3 cellular contexts compared by ENCODE assay signal in the genomic region with DNA sequence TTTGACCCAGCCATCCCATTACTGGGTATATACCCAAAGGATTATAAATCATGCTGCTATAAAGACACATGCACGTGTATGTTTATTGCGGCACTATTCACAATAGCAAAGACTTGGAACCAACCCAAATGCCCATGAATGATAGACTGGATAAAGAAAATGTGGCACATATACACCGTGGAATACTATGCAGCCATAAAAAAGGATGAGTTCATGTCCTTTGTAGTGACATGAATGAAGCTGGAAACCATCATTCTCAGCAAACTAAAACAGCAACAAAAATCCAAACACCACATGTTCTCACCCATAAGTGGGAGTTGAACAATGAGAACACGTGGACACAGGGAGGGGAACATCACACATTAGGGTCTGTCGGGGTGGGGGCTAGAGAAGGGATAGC.
DNase-seq lines count a peak whose midpoint lies in the region; ATAC-seq, FAIRE-seq and TF ChIP-seq lines count a peak whose summit lies in the region.
"Not testable (repeated sequence)": the region's sequence is repeated elsewhere in the genome, so short reads cannot be mapped to it uniquely, and the experiment has no call there.

No MANE protein-coding gene starts in this region.

- not testable (repeated sequence) for TF ChIP-seq CTCF in HEK293 (tag by site-specific recombination; IDR thresholded peaks at IDR 0.05); K562 (IDR thresholded peaks at IDR 0.05 in 2 of 3, conservative IDR thresholded peaks at IDR 0.05 in 1 of 3; ENCODE audit: insufficient read depth in 2 of 3, low read depth in 1 of 3, low read length in 3 of 3); HepG2 (CRISPR knock-in tag; IDR thresholded peaks at IDR 0.05)

- H3K9me1 ChIP-seq in K562 (ENCODE audit: control insufficient read depth, insufficient read depth, low read length), result not testable (repeated sequence)

- TF ChIP-seq POLR2A in K562 (conservative IDR thresholded peaks at IDR 0.05); HepG2 (IDR thresholded peaks at IDR 0.05; ENCODE audit: insufficient read depth in 1 of 2, low read depth in 2 of 2, low read length in 2 of 2): not testable (repeated sequence)

- FAIRE-seq in K562 (lab: Jason Lieb, UNC); HepG2 (lab: Jason Lieb, UNC): not testable (repeated sequence)

- CTCF ChIA-PET in HEK293 (lab: Yijun Ruan, JAX); K562 (lab: Yijun Ruan, JAX; ENCODE audit: low intra/inter-chr PET ratio); HepG2 (lab: Yijun Ruan, JAX; ENCODE audit: low intra/inter-chr PET ratio, low total read pairs): not testable (repeated sequence)

- H3K4me3 ChIP-seq in HEK293 (ENCODE audit: low read depth, low read length); K562; HepG2 (replicated peaks in 1 of 3; ENCODE audit: insufficient read depth in 1 of 3, low read depth in 2 of 3, low read length in 3 of 3): not testable (repeated sequence)

- DNase-seq in K562 (ENCODE audit: extremely low read depth in 1 of 4, low spot score in 3 of 4); HepG2 (ENCODE audit: low spot score): not testable (repeated sequence)

- POLR2A ChIA-PET in HEK293 (lab: Yijun Ruan, JAX); K562 (lab: Yijun Ruan, JAX); HepG2 (lab: Yijun Ruan, JAX): not testable (repeated sequence)

- not testable (repeated sequence) for BruUV-seq in K562 (replicated peaks; lab: Mats Ljungman, UMichigan); HepG2 (replicated peaks; lab: Mats Ljungman, UMichigan)

- not testable (repeated sequence) for H3K9me3 ChIP-seq in HEK293 (ENCODE audit: control insufficient read depth, insufficient read depth, low read depth, low read length); K562 (replicated peaks; ENCODE audit: control insufficient read depth, insufficient read depth, low read depth, low read length); HepG2 (ENCODE audit: low read length)

- H3K79me2 ChIP-seq in K562 (ENCODE audit: control insufficient read depth, insufficient read depth, low read length); HepG2 (ENCODE audit: insufficient read depth, low read length): not testable (repeated sequence)

- TF ChIP-seq EP300 in K562 (IDR thresholded peaks at IDR 0.05; ENCODE audit: low read length); HepG2 (IDR thresholded peaks at IDR 0.05; ENCODE audit: low read depth in 2 of 2, low read length in 2 of 2); HepG2 (CRISPR knock-in tag; IDR thresholded peaks at IDR 0.05; ENCODE audit: borderline replicate concordance): not testable (repeated sequence)

- H3K9ac ChIP-seq in K562 (ENCODE audit: insufficient read depth in 1 of 2, low read depth in 2 of 2, low read length in 2 of 2); HepG2 (ENCODE audit: insufficient read depth, low read depth, low read length): not testable (repeated sequence)

- in situ Hi-C loops in K562 (cut with MboI); HepG2 (cut with HindIII; ENCODE audit: extremely low pct_ligation_motif_present, low pct_unique_long_range_greater_than_20kb): not testable (repeated sequence)

- H2AFZ ChIP-seq in K562 (ENCODE audit: low read depth, low read length); HepG2 (ENCODE audit: low read length): not testable (repeated sequence)

- TF ChIP-seq RAD21 in K562 (CRISPR knock-in tag; conservative IDR thresholded peaks at IDR 0.05 in 1 of 2, IDR thresholded peaks at IDR 0.05 in 1 of 2); HepG2 (CRISPR knock-in tag; IDR thresholded peaks at IDR 0.05): not testable (repeated sequence)

- not testable (repeated sequence) for H3K4me2 ChIP-seq in K562 (ENCODE audit: insufficient read depth, low read length); HepG2 (ENCODE audit: low read depth, low read length)

- ATAC-seq in K562, HepG2: not testable (repeated sequence)

- not testable (repeated sequence) for H3K36me3 ChIP-seq in HEK293 (ENCODE audit: control insufficient read depth in 2 of 2, insufficient read depth in 1 of 2, low read length in 2 of 2); K562 (ENCODE audit: control insufficient read depth, insufficient read depth, low read length); HepG2 (replicated peaks in 1 of 2; ENCODE audit: control insufficient read depth in 1 of 2, insufficient read depth in 2 of 2, low read length in 2 of 2)

- not testable (repeated sequence) for H3K27ac ChIP-seq in HEK293 (ENCODE audit: extremely low read depth, low read depth, low read length); K562 (ENCODE audit: extremely low read depth, low read depth, low read length); HepG2 (ENCODE audit: extremely low read length, insufficient read depth, low read length)

- 0% methylated on average over 3 of the region's 5 CpGs for WGBS in K562 (ENCODE audit: insufficient coverage, low coverage, missing lambda C conversion rate)
- 56% methylated on average over 5 of the region's 5 CpGs for WGBS in HepG2 (ENCODE audit: low lambda C conversion rate)

- intact Hi-C loops in K562 (cut with micrococcal nuclease); HepG2 (cut with micrococcal nuclease; ENCODE audit: unreplicated experiment): not testable (repeated sequence)

- not testable (repeated sequence) for H4K20me1 ChIP-seq in K562 (replicated peaks; ENCODE audit: control insufficient read depth, insufficient read depth, low read length); HepG2 (ENCODE audit: insufficient read depth, low read length)

- H3K4me1 ChIP-seq in HEK293 (ENCODE audit: control insufficient read depth, insufficient read depth, low read length); K562 (replicated peaks in 1 of 2; ENCODE audit: control insufficient read depth in 2 of 2, insufficient read depth in 2 of 2, low read length in 2 of 2); HepG2 (ENCODE audit: insufficient read depth, low read length): not testable (repeated sequence)

- H3K27me3 ChIP-seq in K562 (ENCODE audit: control insufficient read depth in 2 of 2, insufficient read depth in 2 of 2, low read length in 2 of 2); HepG2 (ENCODE audit: control insufficient read depth in 1 of 2, insufficient read depth in 2 of 2, low read length in 2 of 2): not testable (repeated sequence)

TF ChIP-seq in HEK293, 187 proteins besides CTCF, POLR2A, EP300 and RAD21:
- TF ChIP-seq ZNF146 (tag by site-specific recombination; IDR thresholded peaks at IDR 0.05), result peak; percentile 81
- TF ChIP-seq, protein P1, sequence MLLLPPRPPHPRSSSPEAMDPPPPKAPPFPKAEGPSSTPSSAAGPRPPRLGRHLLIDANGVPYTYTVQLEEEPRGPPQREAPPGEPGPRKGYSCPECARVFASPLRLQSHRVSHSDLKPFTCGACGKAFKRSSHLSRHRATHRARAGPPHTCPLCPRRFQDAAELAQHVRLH (tag by site-specific recombination; IDR thresholded peaks at IDR 0.05), result peak; percentile 56; the same call in 1 of the 2 replicates
- TF ChIP-seq ZNF202 (tag by site-specific recombination; IDR thresholded peaks at IDR 0.05; ENCODE audit: borderline replicate concordance), result 0 out of 2 replicates have a peak, but pooled peaks have one; percentile 32

TF ChIP-seq in K562, 482 proteins besides CTCF, POLR2A, EP300 and RAD21:
- peak; percentile 6 for TF ChIP-seq ZNF146 (CRISPR knock-in tag; IDR thresholded peaks at IDR 0.05; ENCODE audit: unreplicated experiment)

TF ChIP-seq in HepG2, 621 proteins besides CTCF, POLR2A, EP300 and RAD21:
- TF ChIP-seq, protein P2, sequence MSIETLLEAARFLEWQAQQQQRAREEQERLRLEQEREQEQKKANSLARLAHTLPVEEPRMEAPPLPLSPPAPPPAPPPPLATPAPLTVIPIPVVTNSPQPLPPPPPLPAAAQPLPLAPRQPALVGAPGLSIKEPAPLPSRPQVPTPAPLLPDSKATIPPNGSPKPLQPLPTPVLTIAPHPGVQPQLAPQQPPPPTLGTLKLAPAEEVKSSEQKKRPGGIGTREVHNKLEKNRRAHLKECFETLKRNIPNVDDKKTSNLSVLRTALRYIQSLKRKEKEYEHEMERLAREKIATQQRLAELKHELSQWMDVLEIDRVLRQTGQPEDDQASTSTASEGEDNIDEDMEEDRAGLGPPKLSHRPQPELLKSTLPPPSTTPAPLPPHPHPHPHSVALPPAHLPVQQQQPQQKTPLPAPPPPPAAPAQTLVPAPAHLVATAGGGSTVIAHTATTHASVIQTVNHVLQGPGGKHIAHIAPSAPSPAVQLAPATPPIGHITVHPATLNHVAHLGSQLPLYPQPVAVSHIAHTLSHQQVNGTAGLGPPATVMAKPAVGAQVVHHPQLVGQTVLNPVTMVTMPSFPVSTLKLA (IDR thresholded peaks at IDR 0.05), result peak; percentile 57
